In genomic region chr10:124679401-124679800, GRCh38 we compare ENCODE assay signal across 1 cellular context.
TF ChIP-seq lines count a peak whose summit lies in the region.

No MANE protein-coding gene starts in this region.

TF ChIP-seq in GM23338, 12 proteins besides CTCF, POLR2A, EP300 and RAD21 (continued from another document):
- TF ChIP-seq, protein P1, sequence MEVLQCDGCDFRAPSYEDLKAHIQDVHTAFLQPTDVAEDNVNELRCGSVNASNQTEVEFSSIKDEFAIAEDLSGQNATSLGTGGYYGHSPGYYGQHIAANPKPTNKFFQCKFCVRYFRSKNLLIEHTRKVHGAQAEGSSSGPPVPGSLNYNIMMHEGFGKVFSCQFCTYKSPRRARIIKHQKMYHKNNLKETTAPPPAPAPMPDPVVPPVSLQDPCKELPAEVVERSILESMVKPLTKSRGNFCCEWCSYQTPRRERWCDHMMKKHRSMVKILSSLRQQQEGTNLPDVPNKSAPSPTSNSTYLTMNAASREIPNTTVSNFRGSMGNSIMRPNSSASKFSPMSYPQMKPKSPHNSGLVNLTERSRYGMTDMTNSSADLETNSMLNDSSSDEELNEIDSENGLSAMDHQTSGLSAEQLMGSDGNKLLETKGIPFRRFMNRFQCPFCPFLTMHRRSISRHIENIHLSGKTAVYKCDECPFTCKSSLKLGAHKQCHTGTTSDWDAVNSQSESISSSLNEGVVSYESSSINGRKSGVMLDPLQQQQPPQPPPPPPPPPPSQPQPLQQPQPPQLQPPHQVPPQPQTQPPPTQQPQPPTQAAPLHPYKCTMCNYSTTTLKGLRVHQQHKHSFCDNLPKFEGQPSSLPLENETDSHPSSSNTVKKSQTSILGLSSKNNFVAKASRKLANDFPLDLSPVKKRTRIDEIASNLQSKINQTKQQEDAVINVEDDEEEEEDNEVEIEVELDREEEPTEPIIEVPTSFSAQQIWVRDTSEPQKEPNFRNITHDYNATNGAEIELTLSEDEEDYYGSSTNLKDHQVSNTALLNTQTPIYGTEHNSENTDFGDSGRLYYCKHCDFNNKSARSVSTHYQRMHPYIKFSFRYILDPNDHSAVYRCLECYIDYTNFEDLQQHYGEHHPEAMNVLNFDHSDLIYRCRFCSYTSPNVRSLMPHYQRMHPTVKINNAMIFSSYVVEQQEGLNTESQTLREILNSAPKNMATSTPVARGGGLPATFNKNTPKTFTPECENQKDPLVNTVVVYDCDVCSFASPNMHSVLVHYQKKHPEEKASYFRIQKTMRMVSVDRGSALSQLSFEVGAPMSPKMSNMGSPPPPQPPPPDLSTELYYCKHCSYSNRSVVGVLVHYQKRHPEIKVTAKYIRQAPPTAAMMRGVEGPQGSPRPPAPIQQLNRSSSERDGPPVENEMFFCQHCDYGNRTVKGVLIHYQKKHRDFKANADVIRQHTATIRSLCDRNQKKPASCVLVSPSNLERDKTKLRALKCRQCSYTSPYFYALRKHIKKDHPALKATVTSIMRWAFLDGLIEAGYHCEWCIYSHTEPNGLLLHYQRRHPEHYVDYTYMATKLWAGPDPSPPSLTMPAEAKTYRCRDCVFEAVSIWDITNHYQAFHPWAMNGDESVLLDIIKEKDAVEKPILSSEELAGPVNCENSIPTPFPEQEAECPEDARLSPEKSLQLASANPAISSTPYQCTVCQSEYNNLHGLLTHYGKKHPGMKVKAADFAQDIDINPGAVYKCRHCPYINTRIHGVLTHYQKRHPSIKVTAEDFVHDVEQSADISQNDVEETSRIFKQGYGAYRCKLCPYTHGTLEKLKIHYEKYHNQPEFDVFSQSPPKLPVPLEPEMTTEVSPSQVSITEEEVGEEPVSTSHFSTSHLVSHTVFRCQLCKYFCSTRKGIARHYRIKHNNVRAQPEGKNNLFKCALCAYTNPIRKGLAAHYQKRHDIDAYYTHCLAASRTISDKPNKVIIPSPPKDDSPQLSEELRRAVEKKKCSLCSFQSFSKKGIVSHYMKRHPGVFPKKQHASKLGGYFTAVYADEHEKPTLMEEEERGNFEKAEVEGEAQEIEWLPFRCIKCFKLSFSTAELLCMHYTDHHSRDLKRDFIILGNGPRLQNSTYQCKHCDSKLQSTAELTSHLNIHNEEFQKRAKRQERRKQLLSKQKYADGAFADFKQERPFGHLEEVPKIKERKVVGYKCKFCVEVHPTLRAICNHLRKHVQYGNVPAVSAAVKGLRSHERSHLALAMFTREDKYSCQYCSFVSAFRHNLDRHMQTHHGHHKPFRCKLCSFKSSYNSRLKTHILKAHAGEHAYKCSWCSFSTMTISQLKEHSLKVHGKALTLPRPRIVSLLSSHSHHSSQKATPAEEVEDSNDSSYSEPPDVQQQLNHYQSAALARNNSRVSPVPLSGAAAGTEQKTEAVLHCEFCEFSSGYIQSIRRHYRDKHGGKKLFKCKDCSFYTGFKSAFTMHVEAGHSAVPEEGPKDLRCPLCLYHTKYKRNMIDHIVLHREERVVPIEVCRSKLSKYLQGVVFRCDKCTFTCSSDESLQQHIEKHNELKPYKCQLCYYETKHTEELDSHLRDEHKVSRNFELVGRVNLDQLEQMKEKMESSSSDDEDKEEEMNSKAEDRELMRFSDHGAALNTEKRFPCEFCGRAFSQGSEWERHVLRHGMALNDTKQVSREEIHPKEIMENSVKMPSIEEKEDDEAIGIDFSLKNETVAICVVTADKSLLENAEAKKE (CRISPR knock-in tag; IDR thresholded peaks at IDR 0.05), result no peak
- TF ChIP-seq CREB1 (CRISPR knock-in tag; IDR thresholded peaks at IDR 0.05; ENCODE audit: low read depth) (no peak), ZNF114 (CRISPR knock-in tag; IDR thresholded peaks at IDR 0.05) (no peak)
